ENCODE assay signal across 19 cellular contexts in genomic region chr11:35583843-35584242, GRCh38. TPM values are rescaled to one million over a fixed set of nuclear protein-coding genes. Genes with fewer than 3 reads are reported as not detected.
DNase-seq lines count a peak whose midpoint lies in the region; ATAC-seq, FAIRE-seq and TF ChIP-seq lines count a peak whose summit lies in the region.
"Had no signal": no experiment of that assay in that cellular context is flagged by ENCODE, and none has a peak within 500 bp of the region (broad histone marks: within the 10 kb centered on the region; RNA-seq: fewer than 3 reads in every experiment).

No MANE protein-coding gene starts in this region.

- H3K4me3 ChIP-seq in A549: no peak overlapping the region
- H3K4me3 ChIP-seq in IMR-90 (ENCODE audit: insufficient read depth, low read depth, low read length): no peak overlapping the region
- no peak overlapping the region for H3K4me3 ChIP-seq in K562
- H3K4me3 ChIP-seq in mesenchymal stem cell (ENCODE audit: insufficient read depth in 1 of 2, low read depth in 1 of 2, low read length in 2 of 2): no peak overlapping the region
- H3K4me3 ChIP-seq in Karpas-422 (ENCODE audit: low read length): no peak overlapping the region
- H3K4me3 ChIP-seq: MG63, Peyer's patch had no signal

- peak overlapping the region; percentile 20 to 52; a peak in 4 of 6 replicates for H3K27ac ChIP-seq in A549
- peak overlapping the region; percentile 34; the same call in 1 of the 2 replicates for H3K27ac ChIP-seq in IMR-90 (ENCODE audit: insufficient read depth, low read length)
- no peak overlapping the region for H3K27ac ChIP-seq in K562 (ENCODE audit: extremely low read depth, low read depth, low read length)
- H3K27ac ChIP-seq in mesenchymal stem cell (ENCODE audit: low read length, poor library complexity, severe bottlenecking): no peak overlapping the region
- H3K27ac ChIP-seq in Karpas-422 (ENCODE audit: low read length): no peak overlapping the region
- H3K27ac ChIP-seq: C4-2B, Peyer's patch had no signal

- peak overlapping the region; percentile 18 to 72 for H2BK12ac ChIP-seq in mesenchymal stem cell (ENCODE audit: low read length in 2 of 2)

- H4K91ac ChIP-seq in IMR-90 (ENCODE audit: insufficient read depth, low read depth, low read length) (peak overlapping the region; percentile 94), mesenchymal stem cell (ENCODE audit: low read length) (no peak overlapping the region)

- H3K23ac ChIP-seq in IMR-90 (ENCODE audit: low read depth, low read length): peak overlapping the region; percentile 87
- H3K23ac ChIP-seq in mesenchymal stem cell (ENCODE audit: low read length in 2 of 2): no peak overlapping the region

- no peak for TF ChIP-seq CTCF in A549 (IDR thresholded peaks at IDR 0.05)
- no peak for TF ChIP-seq CTCF in IMR-90 (conservative IDR thresholded peaks at IDR 0.05; ENCODE audit: low read depth, low read length)
- TF ChIP-seq CTCF in K562 (IDR thresholded peaks at IDR 0.05 in 2 of 3, conservative IDR thresholded peaks at IDR 0.05 in 1 of 3; ENCODE audit: insufficient read depth in 2 of 3, low read depth in 1 of 3, low read length in 3 of 3): no peak

- peak overlapping the region; percentile 1; the same call in 1 of the 2 replicates for H4K5ac ChIP-seq in IMR-90 (ENCODE audit: low read depth, low read length)

- dilution Hi-C loops in IMR-90 (cut with HindIII; ENCODE audit: low sequenced_read_pairs, unreplicated experiment): no loop called here

- peak overlapping the region; percentile 98 for H2BK20ac ChIP-seq in IMR-90 (ENCODE audit: low read depth, low read length)

- peak overlapping the region; percentile 39; the same call in 1 of the 2 replicates for H3K56ac ChIP-seq in IMR-90 (ENCODE audit: extremely low read depth, insufficient read depth, low read length)

- TF ChIP-seq POLR2A in A549 (IDR thresholded peaks at IDR 0.05; ENCODE audit: low read length): no peak
- TF ChIP-seq POLR2A in IMR-90 (IDR thresholded peaks at IDR 0.05; ENCODE audit: low read depth, low read length): no peak
- TF ChIP-seq POLR2A in K562 (conservative IDR thresholded peaks at IDR 0.05): no peak

- H3K79me1 ChIP-seq in IMR-90 (ENCODE audit: low read depth in 1 of 2, low read length in 2 of 2) (0 out of 4 replicates have a peak, but pooled peaks cover 0 to 9% of the 10 kb centered on the region in 2 experiments), mesenchymal stem cell (replicated peaks; ENCODE audit: low read length, poor library complexity, severe bottlenecking) (no peaks in the 10 kb centered on the region)

- H2AK5ac ChIP-seq in IMR-90 (ENCODE audit: low read depth, low read length): peak overlapping the region; percentile 99
- no peak overlapping the region for H2AK5ac ChIP-seq in mesenchymal stem cell (ENCODE audit: low read length, severe bottlenecking)

- peak overlapping the region; percentile 96 for H3K4ac ChIP-seq in IMR-90 (ENCODE audit: low read depth, low read length)
- peak overlapping the region in 1 of 2 experiments; percentile 67 for H3K4ac ChIP-seq in mesenchymal stem cell (ENCODE audit: low read depth in 1 of 2, low read length in 2 of 2)

- in situ Hi-C loops in IMR-90 (cut with MboI; ENCODE audit: low sequenced_read_pairs): no loop called here
- in situ Hi-C loops in K562 (cut with MboI): no loop called here

- intact Hi-C loops in IMR-90 (cut with micrococcal nuclease) (loop anchor here (5.0 kb wide), 1 partner anchor 72 kb away; no protein-coding TSS in a partner anchor), K562 (cut with micrococcal nuclease) (no loop called here)

- H2BK15ac ChIP-seq in IMR-90 (ENCODE audit: low read depth, low read length) (peak overlapping the region; percentile 98; the same call in 2 of the 3 replicates), mesenchymal stem cell (ENCODE audit: low read depth, poor library complexity, severe bottlenecking) (no peak overlapping the region)

- H3K27me3 ChIP-seq in IMR-90 (ENCODE audit: control insufficient read depth, insufficient read depth, low read length) (no peaks in the 10 kb centered on the region), K562 (ENCODE audit: control insufficient read depth in 2 of 2, insufficient read depth in 2 of 2, low read length in 2 of 2) (peaks cover 0 to 4% of the 10 kb centered on the region in 2 experiments; a peak in 1 of 5 replicates), mesenchymal stem cell (ENCODE audit: control insufficient read depth in 1 of 2, insufficient read depth in 1 of 2, low read length in 2 of 2) (no peaks in the 10 kb centered on the region), Karpas-422 (ENCODE audit: low read length) (0 out of 2 replicates have a peak, but pooled peaks cover 4% of the 10 kb centered on the region)
- H3K27me3 ChIP-seq: MG63, Peyer's patch had no signal

- H3K9me1 ChIP-seq in IMR-90 (ENCODE audit: insufficient read depth, low read length) (peaks cover 26% of the 10 kb centered on the region), K562 (ENCODE audit: control insufficient read depth, insufficient read depth, low read length) (no peaks in the 10 kb centered on the region)

- H2BK5ac ChIP-seq in IMR-90 (ENCODE audit: low read depth, low read length, poor library complexity, severe bottlenecking): peak overlapping the region; percentile 80
- H2BK5ac ChIP-seq in mesenchymal stem cell (ENCODE audit: low read depth, low read length, poor library complexity, severe bottlenecking): no peak overlapping the region

- H4K8ac ChIP-seq in IMR-90 (ENCODE audit: low read depth in 2 of 2, low read length in 2 of 2) (peak overlapping the region; percentile 72 to 84), mesenchymal stem cell (ENCODE audit: low read length) (peak overlapping the region; percentile 21)

- H3K4me1 ChIP-seq in A549: peaks cover 33% of the 10 kb centered on the region
- H3K4me1 ChIP-seq in IMR-90 (ENCODE audit: control insufficient read depth, insufficient read depth, low read length): peaks cover 33% of the 10 kb centered on the region
- H3K4me1 ChIP-seq in K562 (replicated peaks in 1 of 2; ENCODE audit: control insufficient read depth in 2 of 2, insufficient read depth in 2 of 2, low read length in 2 of 2): peaks cover 0 to 11% of the 10 kb centered on the region in 2 experiments; a peak in 3 of 5 replicates
- H3K4me1 ChIP-seq in mesenchymal stem cell (ENCODE audit: control insufficient read depth, insufficient read depth, low read depth, low read length): peaks cover 4% of the 10 kb centered on the region
- no peaks in the 10 kb centered on the region for H3K4me1 ChIP-seq in Karpas-422 (ENCODE audit: low read length)
- H3K4me1 ChIP-seq: Peyer's patch had no signal

- TF ChIP-seq EP300 in A549 (IDR thresholded peaks at IDR 0.05): no peak
- no peak for TF ChIP-seq EP300 in K562 (IDR thresholded peaks at IDR 0.05; ENCODE audit: low read length)

- no peak overlapping the region for H2AK9ac ChIP-seq in IMR-90 (replicated peaks; ENCODE audit: low read depth, low read length, poor library complexity)

- WGBS in A549 (ENCODE audit: missing lambda C conversion rate): 83% methylated on average over 1 of the region's 1 CpG
- no CpG with 5 or more reads among the region's 1 CpG for WGBS in IMR-90 (ENCODE audit: extremely low coverage in 2 of 2, insufficient read length in 1 of 2), 2 experiments
- 11% methylated on average over 1 of the region's 1 CpG for WGBS in K562 (ENCODE audit: insufficient coverage, low coverage, missing lambda C conversion rate)
- WGBS in mesenchymal stem cell: no CpG with 5 or more reads among the region's 1 CpG

- TF ChIP-seq RAD21 in A549 (conservative IDR thresholded peaks at IDR 0.05 in 1 of 2, IDR thresholded peaks at IDR 0.05 in 1 of 2): no peak
- TF ChIP-seq RAD21 in IMR-90 (IDR thresholded peaks at IDR 0.05; ENCODE audit: low read length): no peak
- no peak for TF ChIP-seq RAD21 in K562 (CRISPR knock-in tag; conservative IDR thresholded peaks at IDR 0.05 in 1 of 2, IDR thresholded peaks at IDR 0.05 in 1 of 2)

- POLR2A ChIA-PET in A549 (lab: Yijun Ruan, JAX) (no interaction called here), IMR-90 (lab: Charles Lee; ENCODE audit: unreplicated experiment) (no interaction called here), K562 (lab: Yijun Ruan, JAX) (interaction anchor here (0.6 kb wide), 1 partner anchor 1184 kb away, joined by 3 read pairs; no protein-coding TSS in a partner anchor)

- ATAC-seq in A549 (no peak), IMR-90 (ENCODE audit: low read depth) (no peak), K562 (no peak), GM18858 (IDR thresholded peaks at IDR 0.05; ENCODE audit: unreplicated experiment) (no peak)

- no peak overlapping the region for H3K4me2 ChIP-seq in A549
- H3K4me2 ChIP-seq in IMR-90 (ENCODE audit: low read depth, low read length): no peak overlapping the region
- H3K4me2 ChIP-seq in K562 (ENCODE audit: insufficient read depth, low read length): no peak overlapping the region
- H3K4me2 ChIP-seq in mesenchymal stem cell (ENCODE audit: low read length, poor library complexity, severe bottlenecking): no peak overlapping the region
- H3K4me2 ChIP-seq in Karpas-422 (ENCODE audit: low read depth, low read length, poor library complexity, severe bottlenecking): no peak overlapping the region

- peaks cover 10% of the 10 kb centered on the region; the same call in 1 of the 3 replicates for H3K9me3 ChIP-seq in A549
- H3K9me3 ChIP-seq in IMR-90 (ENCODE audit: control insufficient read depth, insufficient read depth, low read length): no peaks in the 10 kb centered on the region
- H3K9me3 ChIP-seq in K562 (replicated peaks; ENCODE audit: control insufficient read depth, insufficient read depth, low read depth, low read length): no peaks in the 10 kb centered on the region
- H3K9me3 ChIP-seq in mesenchymal stem cell (ENCODE audit: control insufficient read depth, low read length): no peaks in the 10 kb centered on the region
- H3K9me3 ChIP-seq in Karpas-422 (ENCODE audit: low read length): no peaks in the 10 kb centered on the region
- H3K9me3 ChIP-seq: Peyer's patch had no signal

- H2AFZ ChIP-seq in IMR-90 (replicated peaks; ENCODE audit: low read length, poor library complexity): no peak overlapping the region
- no peak overlapping the region for H2AFZ ChIP-seq in K562 (ENCODE audit: low read depth, low read length)
- H2AFZ ChIP-seq in mesenchymal stem cell (ENCODE audit: low read depth, low read length): no peak overlapping the region
- no peak overlapping the region for H2AFZ ChIP-seq in Karpas-422 (ENCODE audit: low read length)

- no TSS peak for BruUV-seq in IMR-90 (replicated peaks; lab: Mats Ljungman, UMichigan)
- no TSS peak for BruUV-seq in K562 (replicated peaks; lab: Mats Ljungman, UMichigan)

- H3K14ac ChIP-seq in IMR-90 (replicated peaks; ENCODE audit: low read depth, low read length): peak overlapping the region; percentile 94
- no peak overlapping the region for H3K14ac ChIP-seq in mesenchymal stem cell (ENCODE audit: low read length in 2 of 2)

- H2BK120ac ChIP-seq in IMR-90 (ENCODE audit: low read depth, low read length) (peak overlapping the region; percentile 96), mesenchymal stem cell (ENCODE audit: low read depth, low read length) (no peak overlapping the region)

- H3K79me2 ChIP-seq in K562 (ENCODE audit: control insufficient read depth, insufficient read depth, low read length): no peaks in the 10 kb centered on the region
- no peaks in the 10 kb centered on the region for H3K79me2 ChIP-seq in Karpas-422 (ENCODE audit: low read length)

- no peaks in the 10 kb centered on the region for H3K9me2 ChIP-seq in Karpas-422 (replicated peaks; ENCODE audit: insufficient read depth, low read length)

- no peak overlapping the region for H3K9ac ChIP-seq in IMR-90 (ENCODE audit: low read depth, low read length)
- H3K9ac ChIP-seq in K562 (ENCODE audit: insufficient read depth in 1 of 2, low read depth in 2 of 2, low read length in 2 of 2): no peak overlapping the region
- H3K9ac ChIP-seq in mesenchymal stem cell (ENCODE audit: low read length): peak overlapping the region; percentile 71
- H3K9ac ChIP-seq in Karpas-422 (ENCODE audit: low read length): no peak overlapping the region

- H3K18ac ChIP-seq in IMR-90 (ENCODE audit: low read depth, low read length) (peak overlapping the region; percentile 82), mesenchymal stem cell (ENCODE audit: low read depth in 1 of 2, low read length in 2 of 2) (peak overlapping the region in 1 of 2 experiments; percentile 5)

- CTCF ChIA-PET in A549 (lab: Yijun Ruan, JAX) (interaction anchor here (0.7 to 0.8 kb wide), 2 partner anchors 16 to 96 kb away, joined by 3 read pairs; no protein-coding TSS in a partner anchor), IMR-90 (lab: Yijun Ruan, JAX) (no interaction called here), K562 (lab: Yijun Ruan, JAX; ENCODE audit: low intra/inter-chr PET ratio) (no interaction called here)

- no peak for FAIRE-seq in A549 (lab: Jason Lieb, UNC)
- FAIRE-seq in K562 (lab: Jason Lieb, UNC): no peak
- FAIRE-seq: GM12891, GM18507 had no signal

- H4K20me1 ChIP-seq in IMR-90 (ENCODE audit: insufficient read depth, low read length): no peaks in the 10 kb centered on the region
- H4K20me1 ChIP-seq in K562 (replicated peaks; ENCODE audit: control insufficient read depth, insufficient read depth, low read length): no peaks in the 10 kb centered on the region
- H4K20me1 ChIP-seq in Karpas-422 (ENCODE audit: insufficient read depth, low read depth, low read length): no peaks in the 10 kb centered on the region

- no peak for DNase-seq in A549 (ENCODE audit: low read depth in 1 of 2, low spot score in 1 of 2)
- DNase-seq in IMR-90: no peak
- no peak for DNase-seq in K562 (ENCODE audit: extremely low read depth in 1 of 4, low spot score in 3 of 4)
- no peak for DNase-seq in mesenchymal stem cell
- no peak for DNase-seq in Karpas-422
- DNase-seq in COLO829 (ENCODE audit: low spot score): no peak
- no peak for DNase-seq in GM19240 (ENCODE audit: insufficient read length, low spot score)
- DNase-seq: GF-D8, MG63, NCI-H1092 treated with DMSO at 0.1 percent for 48 hours, NCI-H1694, NCI-H524, Peyer's patch, Right ventricle myocardium superior had no signal

- no peaks in the 10 kb centered on the region for H3K36me3 ChIP-seq in IMR-90 (ENCODE audit: control insufficient read depth, insufficient read depth, low read length)
- H3K36me3 ChIP-seq in K562 (ENCODE audit: control insufficient read depth, insufficient read depth, low read length): no peaks in the 10 kb centered on the region
- H3K36me3 ChIP-seq in mesenchymal stem cell (ENCODE audit: control insufficient read depth in 1 of 2, insufficient read depth in 2 of 2, low read depth in 1 of 2, low read length in 2 of 2): no peaks in the 10 kb centered on the region
- no peaks in the 10 kb centered on the region for H3K36me3 ChIP-seq in Karpas-422 (ENCODE audit: insufficient read depth, low read length)
- H3K36me3 ChIP-seq: MG63, Peyer's patch had no signal

RNA-seq across cellular contexts. Expression of gene FJX1, which starts 34.4 kb away (rescaled TPM):
- polyA plus RNA-seq in A549 (2011; rRNA removed): 6.5 and 7.1 TPM in 2 replicates
- polyA plus RNA-seq in A549 (2012; cell fraction: cytosol; rRNA removed): 16.4 and 23.4 TPM in 2 replicates
- polyA plus RNA-seq in A549 (2012; cell fraction: nucleus; rRNA removed): 23.7 and 31.3 TPM in 2 replicates
- 14.5 to 17.9 TPM (median 15.6 TPM) in 3 replicates for polyA plus RNA-seq in A549 (2017; fragmentation: RNase III; extraction: RNeasy Plus Mini Kit Qiagen cat#74134 plus additional on column Dnase treatment)
- polyA minus RNA-seq in A549 (2011; rRNA and poly(A)+ RNA removed): 5.4 and 5.9 TPM in 2 replicates
- 8.1 and 8.4 TPM in 2 replicates for total RNA-seq in IMR-90 (2012; rRNA removed)
- polyA plus RNA-seq in IMR-90 (2012; rRNA removed): 11.2 and 14.2 TPM in 2 replicates
- 16.5 and 30.3 TPM in 2 replicates for polyA plus RNA-seq in IMR-90 (2012; cell fraction: cytosol; rRNA removed)
- 12.9 and 26.1 TPM in 2 replicates for polyA plus RNA-seq in IMR-90 (2012; cell fraction: nucleus; rRNA removed; ENCODE audit: low replicate concordance)
- total RNA-seq in K562 (2011; cell fraction: chromatin; rRNA removed; ENCODE audit: low replicate concordance): 0.53 and 1.1 TPM in 2 replicates
- 1.4 and 2.8 TPM in 2 replicates for total RNA-seq in K562 (2011; cell fraction: nucleolus; rRNA removed)
- total RNA-seq in K562 (2011; cell fraction: nucleoplasm; rRNA removed): 0.61 and 1.0 TPM in 2 replicates
- total RNA-seq in K562 (2014; rRNA removed): 2.0 and 2.9 TPM in 2 replicates
- total RNA-seq in K562 (2014; rRNA removed; fragmentation: Illumina TruSeq; extraction: Trizol): 1.2 TPM in 2 replicates
- total RNA-seq in K562 (2015; rRNA removed; fragmentation: Illumina TruSeq; extraction: Trizol): 0.72 and 1.1 TPM in 2 replicates
- total RNA-seq in K562 (2021): 2.7 and 3.7 TPM in 2 replicates
- 0.22 and 0.95 TPM in 2 replicates for polyA plus RNA-seq in K562 (2011; rRNA removed)
- polyA plus RNA-seq in K562 (2011; cell fraction: cytosol; rRNA removed): 0.19 and 2.6 TPM in 2 replicates
- 0.39 and 2.5 TPM in 2 replicates for polyA plus RNA-seq in K562 (2011; cell fraction: nucleus; rRNA removed)
- polyA plus RNA-seq in K562 (2012): 0.58 and 2.0 TPM in 2 replicates
- polyA plus RNA-seq in K562 (2014; fragmentation: Illumina TruSeq; extraction: Trizol): 0.64 and 0.66 TPM in 2 replicates
- polyA plus RNA-seq in K562 (2014; fragmentation: Nextera tagmentation; extraction: Ambion mirVana): under 1 TPM; 0.10 to 0.38 TPM
- polyA plus RNA-seq in K562 (2014; rRNA removed): 0.58 and 0.84 TPM in 2 replicates
- polyA minus RNA-seq in K562 (2011; rRNA and poly(A)+ RNA removed): 0.09 and 0.32 TPM in 2 replicates
- polyA minus RNA-seq in K562 (2011; cell fraction: cytosol; rRNA and poly(A)+ RNA removed): 0.82 and 1.4 TPM in 2 replicates
- polyA minus RNA-seq in K562 (2011; cell fraction: nucleus; rRNA and poly(A)+ RNA removed): 0.67 and 1.8 TPM in 2 replicates
- polyA plus RNA-seq in mesenchymal stem cell (2013, experiment 1 of 2): 6.1 TPM
- 6.3 TPM for polyA plus RNA-seq in mesenchymal stem cell (2013, experiment 2 of 2)
- not detected in 2 replicates for total RNA-seq in Karpas-422 (2014; rRNA removed; shearing (Covaris generic); ENCODE audit: low replicate concordance)
- total RNA-seq: Peyer's patch had no signal

RNA-seq across cellular contexts. Expression of gene PAMR1, which starts 58.4 kb away (rescaled TPM):
- polyA plus RNA-seq in A549 (2011; rRNA removed): not detected in 2 replicates
- not detected in 2 replicates for polyA plus RNA-seq in A549 (2012; cell fraction: cytosol; rRNA removed)
- not detected in 2 replicates for polyA plus RNA-seq in A549 (2012; cell fraction: nucleus; rRNA removed)
- polyA plus RNA-seq in A549 (2017; fragmentation: RNase III; extraction: RNeasy Plus Mini Kit Qiagen cat#74134 plus additional on column Dnase treatment): not detected in 3 replicates
- 0.34 and 0.66 TPM in 2 replicates for polyA minus RNA-seq in A549 (2011; rRNA and poly(A)+ RNA removed)
- total RNA-seq in IMR-90 (2012; rRNA removed): 65.5 and 80.7 TPM in 2 replicates
- polyA plus RNA-seq in IMR-90 (2012; rRNA removed): 67.5 and 70.7 TPM in 2 replicates
- 61.3 and 83.4 TPM in 2 replicates for polyA plus RNA-seq in IMR-90 (2012; cell fraction: cytosol; rRNA removed)
- 102 and 106 TPM in 2 replicates for polyA plus RNA-seq in IMR-90 (2012; cell fraction: nucleus; rRNA removed; ENCODE audit: low replicate concordance)
- total RNA-seq in K562 (2011; cell fraction: chromatin; rRNA removed; ENCODE audit: low replicate concordance): not detected in 2 replicates
- total RNA-seq in K562 (2011; cell fraction: nucleolus; rRNA removed): not detected in 2 replicates
- not detected in 2 replicates for total RNA-seq in K562 (2011; cell fraction: nucleoplasm; rRNA removed)
- total RNA-seq in K562 (2014; rRNA removed): not detected in 2 replicates
- total RNA-seq in K562 (2014; rRNA removed; fragmentation: Illumina TruSeq; extraction: Trizol): not detected in 2 replicates
- total RNA-seq in K562 (2015; rRNA removed; fragmentation: Illumina TruSeq; extraction: Trizol): not detected in 2 replicates
- not detected in 2 replicates for total RNA-seq in K562 (2021)
- polyA plus RNA-seq in K562 (2011; rRNA removed): not detected in 2 replicates
- not detected in 2 replicates for polyA plus RNA-seq in K562 (2011; cell fraction: cytosol; rRNA removed)
- polyA plus RNA-seq in K562 (2011; cell fraction: nucleus; rRNA removed): not detected in 2 replicates
- not detected in 2 replicates for polyA plus RNA-seq in K562 (2012)
- polyA plus RNA-seq in K562 (2014; fragmentation: Illumina TruSeq; extraction: Trizol): not detected in 2 replicates
- not detected for polyA plus RNA-seq in K562 (2014; fragmentation: Nextera tagmentation; extraction: Ambion mirVana)
- not detected in 2 replicates for polyA plus RNA-seq in K562 (2014; rRNA removed)
- polyA minus RNA-seq in K562 (2011; rRNA and poly(A)+ RNA removed): not detected in 2 replicates
- not detected in 2 replicates for polyA minus RNA-seq in K562 (2011; cell fraction: cytosol; rRNA and poly(A)+ RNA removed)
- not detected in 2 replicates for polyA minus RNA-seq in K562 (2011; cell fraction: nucleus; rRNA and poly(A)+ RNA removed)
- polyA plus RNA-seq in mesenchymal stem cell (2013, experiment 1 of 2): 79.7 TPM
- 80.3 TPM for polyA plus RNA-seq in mesenchymal stem cell (2013, experiment 2 of 2)
- total RNA-seq in Karpas-422 (2014; rRNA removed; shearing (Covaris generic); ENCODE audit: low replicate concordance): not detected in 2 replicates
- total RNA-seq: HT1080 had no signal

Comparison
In these comparisons a context has a peak if more than half of its experiments do, and no peak if none do; other contexts are left out.
1. H3K27ac ChIP-seq: peak in A549 (2 of 2) and IMR-90 (single experiment); none in K562 (single experiment), mesenchymal stem cell (single experiment) and Karpas-422 (single experiment).
2. RNA of gene PAMR1, which starts 58.4 kb away (total RNA-seq): 65.5 to 80.7 TPM in IMR-90; not detected in K562 and not detected in Karpas-422; every median in the first group is over 10 times any median in the second.